Comparison of ENCODE assay signal across 8 cellular contexts in the genomic region with DNA sequence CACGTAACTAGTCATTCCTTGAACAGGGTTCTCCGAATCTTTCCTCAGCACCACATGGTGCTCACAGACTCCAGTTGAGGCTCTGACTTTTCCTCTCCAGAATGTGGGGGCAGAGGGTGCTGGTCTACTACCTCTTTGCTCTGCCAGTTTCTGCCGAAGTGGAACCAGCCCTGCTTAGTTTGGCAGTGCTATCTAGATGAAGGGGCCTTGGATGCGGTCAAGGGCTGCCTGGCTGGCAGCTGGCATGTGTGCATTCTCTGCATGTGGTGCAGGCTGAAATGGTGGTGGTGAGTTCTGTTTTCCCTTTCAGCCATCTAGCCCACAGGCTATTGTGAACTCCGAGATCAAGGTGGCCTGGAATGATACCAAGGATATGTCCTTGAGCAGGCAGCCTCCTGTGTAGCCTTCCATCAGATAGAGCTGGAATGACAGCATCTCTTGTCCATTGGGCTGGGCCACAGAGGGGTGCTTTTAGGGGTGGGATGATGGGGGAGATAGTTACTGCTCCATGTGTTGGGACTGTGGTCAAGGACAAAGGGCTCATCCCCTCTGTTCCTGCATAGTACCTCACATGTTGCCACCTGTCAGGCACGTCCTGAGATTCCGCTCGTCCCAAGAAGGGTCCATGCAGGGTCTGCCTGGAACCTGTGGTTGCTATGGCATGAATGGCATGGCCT. TPM values are rescaled to one million over a fixed set of nuclear protein-coding genes. Genes with fewer than 3 reads are reported as not detected.
DNase-seq lines count a peak whose midpoint lies in the region; FAIRE-seq lines count a peak whose summit lies in the region.

No MANE protein-coding gene starts in this region.

- FAIRE-seq in frontal cortex (lab: Jason Lieb, UNC) = no peak

- H3K4me1 Mint-ChIP-seq in T-helper 1 cell treated with Interleukin-12 subunit alpha and Interleukin-12 subunit beta and Interleukin-4 antibody, amounts not matched to agents 30 μg/mL and 1 μg/mL, for 36 hours (ENCODE audit: low read depth) = peaks cover 40% of the 10 kb centered on the region
- H3K4me1 Mint-ChIP-seq in activated naive CD8-positive, alpha-beta T cell (ENCODE audit: low read depth) = peaks cover 54% of the 10 kb centered on the region
- peaks cover 53 to 60% of the 10 kb centered on the region in 2 donors for H3K4me1 Mint-ChIP-seq in immature natural killer cell

- no peaks in the 10 kb centered on the region for H3K9me3 Mint-ChIP-seq in T-helper 1 cell treated with Interleukin-12 subunit alpha and Interleukin-12 subunit beta and Interleukin-4 antibody, amounts not matched to agents 30 μg/mL and 1 μg/mL, for 36 hours
- H3K9me3 Mint-ChIP-seq in activated naive CD8-positive, alpha-beta T cell (ENCODE audit: low read depth) = no peaks in the 10 kb centered on the region
- H3K9me3 Mint-ChIP-seq in immature natural killer cell = no peaks in the 10 kb centered on the region

- peaks cover 3% of the 10 kb centered on the region for H3K27me3 Mint-ChIP-seq in T-helper 1 cell treated with Interleukin-12 subunit alpha and Interleukin-12 subunit beta and Interleukin-4 antibody, amounts not matched to agents 30 μg/mL and 1 μg/mL, for 36 hours (ENCODE audit: low read depth)
- no peaks in the 10 kb centered on the region for H3K27me3 Mint-ChIP-seq in activated naive CD8-positive, alpha-beta T cell
- H3K27me3 Mint-ChIP-seq in immature natural killer cell (ENCODE audit: low read depth in 3 of 3) = peaks cover 0 to 10% (median 6%) of the 10 kb centered on the region in 3 donors

- H3K27ac ChIP-seq in substantia nigra (ENCODE audit: low read depth, low read length, poor library complexity, severe bottlenecking) = peak overlapping the region; percentile 28

- peak overlapping the region; percentile 82 for H3K27ac Mint-ChIP-seq in T-helper 1 cell treated with Interleukin-12 subunit alpha and Interleukin-12 subunit beta and Interleukin-4 antibody, amounts not matched to agents 30 μg/mL and 1 μg/mL, for 36 hours
- H3K27ac Mint-ChIP-seq in activated naive CD8-positive, alpha-beta T cell = peak overlapping the region; percentile 83
- peak overlapping the region; percentile 73 to 91 (median 86) for H3K27ac Mint-ChIP-seq in immature natural killer cell

- peak overlapping the region; percentile 87 for H3K4me3 Mint-ChIP-seq in T-helper 1 cell treated with Interleukin-12 subunit alpha and Interleukin-12 subunit beta and Interleukin-4 antibody, amounts not matched to agents 30 μg/mL and 1 μg/mL, for 36 hours
- peak overlapping the region; percentile 91 for H3K4me3 Mint-ChIP-seq in activated naive CD8-positive, alpha-beta T cell
- H3K4me3 Mint-ChIP-seq in immature natural killer cell = peak overlapping the region; percentile 81 to 90 (median 86)

- DNase-seq in T-helper 1 cell (no peak), immature natural killer cell (no peak), substantia nigra (lab: John Stamatoyannopoulos, UW) (no peak), frontal cortex (ENCODE audit: low spot score in 2 of 2) (no peak), NOMO-1 treated with DMSO at 0.1 percent for 48 hours (lab: John Stamatoyannopoulos, UW; ENCODE audit: unreplicated experiment) (no peak), HuH-7.5 (ENCODE audit: low spot score) (no peak)

- peaks cover 37% of the 10 kb centered on the region for H3K36me3 Mint-ChIP-seq in T-helper 1 cell treated with Interleukin-12 subunit alpha and Interleukin-12 subunit beta and Interleukin-4 antibody, amounts not matched to agents 30 μg/mL and 1 μg/mL, for 36 hours (ENCODE audit: low read depth)
- peaks cover 7% of the 10 kb centered on the region for H3K36me3 Mint-ChIP-seq in activated naive CD8-positive, alpha-beta T cell
- peaks cover 6 to 31% (median 7%) of the 10 kb centered on the region in 3 donors for H3K36me3 Mint-ChIP-seq in immature natural killer cell

RNA-seq across cellular contexts. Expression of gene DYNLL2, which starts 2.0 kb away (rescaled TPM):
- 1 to 10 TPM in 1 of 3 donors, under 1 TPM in 2; 0.53 to 1.1 (median 0.90) TPM for polyA plus RNA-seq in immature natural killer cell
- total RNA-seq in frontal cortex = 33.0 TPM
